8 cellular contexts compared by ENCODE assay signal in the genomic region with DNA sequence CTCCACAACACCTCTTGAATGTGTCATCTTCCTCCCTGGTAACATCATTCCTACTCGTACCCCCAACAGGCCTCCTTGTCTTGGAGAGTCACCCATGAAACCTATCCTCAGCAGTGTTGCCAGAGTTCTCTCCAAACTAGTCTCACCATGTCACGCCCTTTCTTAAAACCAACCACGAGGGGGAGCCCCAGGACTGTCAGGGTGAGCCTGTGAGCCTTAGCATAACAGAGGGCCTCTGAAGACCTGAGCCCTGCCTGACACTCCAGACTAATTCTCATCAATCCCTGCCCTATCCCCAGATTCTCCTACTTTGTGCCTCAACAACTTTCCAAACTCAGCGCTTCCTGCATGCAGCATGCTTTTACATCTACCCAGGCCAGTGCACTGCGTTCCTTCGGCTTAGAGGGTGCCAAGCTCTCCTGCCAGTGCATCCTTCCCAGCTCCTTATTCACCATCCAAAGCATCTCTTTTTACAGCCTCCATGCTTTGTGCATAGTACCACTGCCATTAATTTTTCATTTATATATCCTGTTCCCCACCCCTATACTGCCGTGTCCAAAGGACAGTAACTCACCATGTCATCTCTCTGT. TPM values are rescaled to one million over a fixed set of nuclear protein-coding genes. Genes with fewer than 3 reads are reported as not detected.
A peak's percentile ranks its signal among the peaks of the same experiment; 100 is the strongest.
DNase-seq lines count a peak whose midpoint lies in the region; ATAC-seq and TF ChIP-seq lines count a peak whose summit lies in the region.

No MANE protein-coding gene starts in this region.

- H3K36me3 Mint-ChIP-seq in activated naive CD4-positive, alpha-beta T cell treated with anti-CD3 and anti-CD28 coated beads, Interleukin-2, amount 10 ng/mL, durations not matched to agents 7 days and 5 days = no peaks in the 10 kb centered on the region

- intact Hi-C loops in Right ventricle myocardium inferior (cut with DNase I) (loop anchor here (1.0 to 5.0 kb wide), 3 partner anchors 33 to 63 kb away; a partner anchor contains a TSS), posterior vena cava (cut with DNase I) (loop anchor here in 1 of 2 donors (5.0 kb wide), 1 partner anchor 48 kb away; no protein-coding TSS in a partner anchor)

- no peak overlapping the region for H3K27ac Mint-ChIP-seq in activated naive CD4-positive, alpha-beta T cell treated with anti-CD3 and anti-CD28 coated beads, Interleukin-2, amount 10 ng/mL, durations not matched to agents 7 days and 5 days

- no peaks in the 10 kb centered on the region for H3K4me1 ChIP-seq in HAP-1

- H3K4me1 Mint-ChIP-seq in activated naive CD4-positive, alpha-beta T cell treated with anti-CD3 and anti-CD28 coated beads, Interleukin-2, amount 10 ng/mL, durations not matched to agents 7 days and 5 days = no peaks in the 10 kb centered on the region

- no peaks in the 10 kb centered on the region for H3K9me3 ChIP-seq in HAP-1
- H3K9me3 ChIP-seq in MG63 = no peaks in the 10 kb centered on the region

- H3K36me3 ChIP-seq in HAP-1 (replicated peaks) (no peaks in the 10 kb centered on the region), MG63 (no peaks in the 10 kb centered on the region)

- peaks cover 18% of the 10 kb centered on the region for H3K27me3 Mint-ChIP-seq in activated naive CD4-positive, alpha-beta T cell treated with anti-CD3 and anti-CD28 coated beads, Interleukin-2, amount 10 ng/mL, durations not matched to agents 7 days and 5 days

- in situ Hi-C loops in HAP-1 (cut with MboI; ENCODE audit: low sequenced_read_pairs) = no loop called here

- no peaks in the 10 kb centered on the region for H3K9me3 Mint-ChIP-seq in activated naive CD4-positive, alpha-beta T cell treated with anti-CD3 and anti-CD28 coated beads, Interleukin-2, amount 10 ng/mL, durations not matched to agents 7 days and 5 days

- TF ChIP-seq CTCF in GM12864 (IDR thresholded peaks at IDR 0.05; ENCODE audit: low read depth, low read length, missing control alignments) = peak; percentile 77

- ATAC-seq in Right ventricle myocardium inferior (peak; percentile 94), HG03039 (IDR thresholded peaks at IDR 0.05; ENCODE audit: unreplicated experiment) (no peak)

- no peak overlapping the region for H3K4me3 Mint-ChIP-seq in activated naive CD4-positive, alpha-beta T cell treated with anti-CD3 and anti-CD28 coated beads, Interleukin-2, amount 10 ng/mL, durations not matched to agents 7 days and 5 days

- DNase-seq in GM12864 (ENCODE audit: low read depth) (peak; percentile 73), HAP-1 (ENCODE audit: low spot score in 2 of 2) (peak; percentile 84 to 93), MG63 (peak; percentile 71), SIG-M5 treated with dmso at 0.1 percent for 504 hours (lab: John Stamatoyannopoulos, UW; ENCODE audit: unreplicated experiment) (peak; percentile 84), Right ventricle myocardium inferior (ENCODE audit: missing footprints) (peak; percentile 86), posterior vena cava (ENCODE audit: low spot score) (peak; percentile 93)
- peak; percentile 82 for DNase-seq in activated naive CD4-positive, alpha-beta T cell treated with anti-CD3 and anti-CD28 coated beads, Interleukin-2, amount 10 ng/mL, durations not matched to agents 7 days and 5 days

- H3K4me3 ChIP-seq in GM12864 (ENCODE audit: low read depth, low read length) (no peak overlapping the region), HAP-1 (no peak overlapping the region), MG63 (no peak overlapping the region)

- H3K27me3 ChIP-seq in HAP-1 (ENCODE audit: low read depth) = no peaks in the 10 kb centered on the region
- no peaks in the 10 kb centered on the region for H3K27me3 ChIP-seq in MG63

- CTCF ChIA-PET in activated naive CD4-positive, alpha-beta T cell treated with anti-CD3 and anti-CD28 coated beads, Interleukin-2, amount 10 ng/mL, durations not matched to agents 7 days and 5 days (lab: Charles Lee) = interaction anchor here (0.8 to 9.2 kb wide), 8 partner anchors 14 to 63 kb away, joined by 3 to 120 read pairs (median 6); no protein-coding TSS in a partner anchor

RNA-seq across cellular contexts. Expression of a gene that starts 34.2 kb away (rescaled TPM):
- total RNA-seq in MG63 (2014; rRNA removed; shearing (Covaris generic); ENCODE audit: low replicate concordance) = 0.22 and 0.23 TPM in 2 replicates
- total RNA-seq in Right ventricle myocardium inferior (8.8 TPM), posterior vena cava (1 to 10 TPM; 5.0 to 5.9 TPM)
